9 cellular contexts compared by ENCODE assay signal in the genomic region with DNA sequence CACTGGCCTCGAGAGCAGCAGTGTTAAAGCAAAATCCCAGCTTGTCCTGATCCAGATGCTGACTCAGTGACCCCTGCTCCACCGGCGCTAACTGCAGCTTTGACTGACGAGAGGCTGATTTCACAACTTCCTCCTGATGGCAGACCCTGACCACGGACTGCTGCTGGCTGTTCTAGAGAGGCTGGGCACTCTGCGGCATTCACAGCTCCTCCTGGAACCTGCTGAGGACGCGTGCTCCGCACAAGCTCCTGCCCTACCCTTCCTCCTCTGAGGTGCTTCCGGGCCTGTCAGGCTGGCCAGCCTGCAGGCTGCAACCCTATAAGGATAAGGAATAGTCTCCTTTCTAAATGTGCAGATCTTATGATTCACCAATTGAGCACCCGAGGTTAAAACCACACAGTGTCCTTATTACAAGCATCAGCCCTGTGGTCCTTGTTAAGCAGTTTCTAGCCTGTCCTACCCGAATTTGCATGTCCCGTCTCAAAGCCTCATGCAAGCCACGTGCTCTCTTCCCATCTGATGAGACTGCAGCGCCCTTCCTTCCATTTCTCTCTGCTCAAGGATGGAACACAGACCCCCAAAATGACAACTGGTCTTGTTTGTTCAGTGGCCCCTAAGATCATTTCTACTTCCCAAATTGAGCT. TPM values are rescaled to one million over a fixed set of nuclear protein-coding genes. Genes with fewer than 3 reads are reported as not detected.
A peak's percentile ranks its signal among the peaks of the same experiment; 100 is the strongest.
DNase-seq lines count a peak whose midpoint lies in the region; ATAC-seq and TF ChIP-seq lines count a peak whose summit lies in the region.
"Had no signal": no experiment of that assay in that cellular context is flagged by ENCODE, and none has a peak within 500 bp of the region (broad histone marks: within the 10 kb centered on the region; RNA-seq: fewer than 3 reads in every experiment).

No MANE protein-coding gene starts in this region.

- CTCF ChIA-PET in AG04450 (lab: Charles Lee) = interaction anchor here (1.1 to 1.8 kb wide), 4 partner anchors 13 to 237 kb away, joined by 4 to 14 read pairs (median 6); no protein-coding TSS in a partner anchor

- in situ Hi-C loops in KBM-7 (cut with MboI; ENCODE audit: low pct_unique_long_range_greater_than_20kb, low sequenced_read_pairs) = no loop called here

- H3K27me3 ChIP-seq in AG04450 (ENCODE audit: control insufficient read depth, insufficient read depth, low read length) = no peaks in the 10 kb centered on the region
- H3K27me3 ChIP-seq in lung (ENCODE audit: control insufficient read depth, insufficient read depth) = no peaks in the 10 kb centered on the region
- H3K27me3 ChIP-seq: tibial nerve had no signal

- WGBS in lung, 2 donors = 38 to 62% methylated on average over 15 of the region's 15 CpGs

- peaks cover 0 to 1% of the 10 kb centered on the region in 2 donors for H3K4me1 ChIP-seq in lung (ENCODE audit: control insufficient read depth in 2 of 2, insufficient read depth in 2 of 2, low read length in 2 of 2)
- H3K4me1 ChIP-seq: tibial nerve had no signal

- peak; percentile 42 for ATAC-seq in lung (ENCODE audit: insufficient read depth, low FRiP score)

- H3K27ac ChIP-seq in AG04450 (ENCODE audit: low read depth, low read length) = peak overlapping the region; percentile 95
- H3K27ac ChIP-seq in lung (ENCODE audit: low read depth in 1 of 2, low read length in 1 of 2) = peak overlapping the region in 1 of 2 donors; percentile 41

- TF ChIP-seq CTCF in AG04450 (IDR thresholded peaks at IDR 0.05; ENCODE audit: low read depth, low read length) (no peak), lung (IDR thresholded peaks at IDR 0.05; ENCODE audit: control extremely low read depth, extremely low read depth) (no peak)

- H3K9me3 ChIP-seq in AG04450 (ENCODE audit: control insufficient read depth, insufficient read depth, low read length) = no peaks in the 10 kb centered on the region; the same call in 1 of the 2 replicates
- no peaks in the 10 kb centered on the region for H3K9me3 ChIP-seq in lung (ENCODE audit: control insufficient read depth in 2 of 2, insufficient read depth in 1 of 2, low read length in 1 of 2)
- H3K9me3 ChIP-seq: tibial nerve had no signal

- POLR2A ChIA-PET in AG04450 (lab: Yijun Ruan, JAX) = interaction anchor here (0.5 to 2.7 kb wide), 10 partner anchors 8 to 115 kb away, joined by 3 to 16 read pairs (median 4); a partner anchor contains a TSS

- peaks cover 46% of the 10 kb centered on the region in 2 donors for H3K36me3 ChIP-seq in lung (ENCODE audit: control insufficient read depth in 2 of 2, insufficient read depth in 2 of 2, low read length in 2 of 2)

- H3K4me3 ChIP-seq in AG04450 (ENCODE audit: low read depth, low read length) = peak overlapping the region; percentile 7
- no peak overlapping the region for H3K4me3 ChIP-seq in lung
- H3K4me3 ChIP-seq: tibial nerve had no signal

- DNase-seq in AG04450 (ENCODE audit: low read depth, low spot score) (peak; percentile 68), KBM-7 (peak; percentile 89), astrocyte of the hippocampus (ENCODE audit: low read depth, low spot score) (peak; percentile 84), lung (ENCODE audit: low spot score) (peak; percentile 30), NCI-H2227 (lab: John Stamatoyannopoulos, UW; ENCODE audit: unreplicated experiment) (no peak), NCI-H1092 treated with DMSO at 0.1 percent for 48 hours (lab: John Stamatoyannopoulos, UW) (no peak), HPDE6-E6E7 (ENCODE audit: extremely low spot score) (no peak)
- DNase-seq in effector CD8-positive, alpha-beta T cell (lab: John Stamatoyannopoulos, UW) = no peak

RNA-seq across cellular contexts. Expression of a gene that starts 35.5 kb away (rescaled TPM):
- 12.3 and 14.8 TPM in 2 replicates for polyA plus RNA-seq in AG04450 (2011; rRNA removed)
- 21.5 and 26.5 TPM in 2 replicates for polyA minus RNA-seq in AG04450 (2011; rRNA and poly(A)+ RNA removed)
- 10 to 100 TPM in 1 of 2 donors, 1 to 10 TPM in 1; 9.3 to 13.5 TPM for total RNA-seq in lung
- 1 to 10 TPM; 2.1 to 4.4 TPM for polyA plus RNA-seq in lung

Comparison
In these comparisons a context has a peak if more than half of its experiments do, and no peak if none do; other contexts are left out.
1. DNase-seq: peak in AG04450 (single experiment), KBM-7 (single experiment), astrocyte of the hippocampus (single experiment) and lung (single experiment); none in NCI-H2227 (single experiment), NCI-H1092 treated with DMSO at 0.1 percent for 48 hours (single experiment), HPDE6-E6E7 (single experiment) and effector CD8-positive, alpha-beta T cell (single experiment).